Comparison of ENCODE assay signal across 9 cellular contexts in genomic region chr12:21704847-21705246, GRCh38. TPM values are rescaled to one million over a fixed set of nuclear protein-coding genes. Genes with fewer than 3 reads are reported as not detected.
"Had no signal": no experiment of that assay in that cellular context is flagged by ENCODE, and none has a peak within 500 bp of the region (broad histone marks: within the 10 kb centered on the region; RNA-seq: fewer than 3 reads in every experiment).

No MANE protein-coding gene starts in this region.

- H3K4me3 Mint-ChIP-seq: H9, IgD-negative memory B cell had no signal

- DNase-seq: GM23248, GOT3, H9, HCEC 1CT, KBM-7 had no signal

- H3K4me1 Mint-ChIP-seq: H9, IgD-negative memory B cell had no signal

- FAIRE-seq: H54, HepG2 had no signal

- H3K4me3 ChIP-seq: GM23248 had no signal

- H3K9ac ChIP-seq: GM23248 had no signal

- H3K9me3 Mint-ChIP-seq: H9 had no signal

- H3K27ac ChIP-seq: GM23248, HL-60 had no signal

- H3K36me3 Mint-ChIP-seq: IgD-negative memory B cell had no signal

- ATAC-seq: HepG2 had no signal

- H3K27ac Mint-ChIP-seq: H9, IgD-negative memory B cell had no signal

RNA-seq across cellular contexts. Expression of gene LDHB, which starts 47.2 kb away (rescaled TPM):
- total RNA-seq: HepG2 had no signal
